In genomic region chr13:99067160-99067985, GRCh38 we compare ENCODE assay signal across 10 cellular contexts.
A peak's percentile ranks its signal among the peaks of the same experiment; 100 is the strongest.
DNase-seq lines count a peak whose midpoint lies in the region; ATAC-seq and TF ChIP-seq lines count a peak whose summit lies in the region.
"Had no signal": no experiment of that assay in that cellular context is flagged by ENCODE, and none has a peak within 500 bp of the region (broad histone marks: within the 10 kb centered on the region; RNA-seq: fewer than 3 reads in every experiment).

No MANE protein-coding gene starts in this region.

- no peak overlapping the region for H3K4me2 ChIP-seq in MM.1S (ENCODE audit: low read depth, low read length)

- no peaks in the 10 kb centered on the region for H3K9me3 Mint-ChIP-seq in CD8-positive, alpha-beta T cell
- H3K9me3 Mint-ChIP-seq: naive B cell had no signal

- H3K79me2 ChIP-seq in MM.1S (ENCODE audit: low read length), result peaks cover 18% of the 10 kb centered on the region

- no peaks in the 10 kb centered on the region for H4K20me1 ChIP-seq in MM.1S (ENCODE audit: insufficient read depth, low read length)

- intact Hi-C loops in CD8-positive, alpha-beta T cell (cut with DNase I, micrococcal nuclease), result loop anchor here in 1 of 2 experiments (2.0 kb wide), 1 partner anchor 15 kb away; no protein-coding TSS in a partner anchor
- intact Hi-C loops in stomach (cut with DNase I; ENCODE audit: low total_unique reads), result no loop called here

- H3K9ac ChIP-seq in muscle layer of colon (ENCODE audit: low read length) (peak overlapping the region; percentile 14), MM.1S (ENCODE audit: low read length) (no peak overlapping the region)

- peaks cover 85% of the 10 kb centered on the region for H3K4me1 Mint-ChIP-seq in CD8-positive, alpha-beta T cell (ENCODE audit: low read depth)

- H3K27me3 Mint-ChIP-seq in CD8-positive, alpha-beta T cell (ENCODE audit: low read depth), result no peaks in the 10 kb centered on the region

- no peaks in the 10 kb centered on the region for H3F3A ChIP-seq in MM.1S (ENCODE audit: insufficient read depth, low read length)

- peak overlapping the region; percentile 63 for H3K27ac Mint-ChIP-seq in CD8-positive, alpha-beta T cell

- TF ChIP-seq CTCF in CD8-positive, alpha-beta T cell (IDR thresholded peaks at IDR 0.05), result no peak
- TF ChIP-seq CTCF in choroid plexus epithelial cell (conservative IDR thresholded peaks at IDR 0.05; ENCODE audit: low read depth, low read length) (no peak), MM.1S (IDR thresholded peaks at IDR 0.05; ENCODE audit: low read length) (no peak), stomach (IDR thresholded peaks at IDR 0.05) (no peak)

- H3K4me1 ChIP-seq in CD8-positive, alpha-beta T cell (ENCODE audit: insufficient read depth, low read length), result peaks cover 39% of the 10 kb centered on the region
- H3K4me1 ChIP-seq in muscle layer of colon (ENCODE audit: insufficient read depth, low read length) (peaks cover 94% of the 10 kb centered on the region), MM.1S (ENCODE audit: low read length) (peaks cover 14% of the 10 kb centered on the region), stomach (peaks cover 14 to 42% (median 19%) of the 10 kb centered on the region in 4 donors)

- TF ChIP-seq EP300 in stomach (IDR thresholded peaks at IDR 0.05), result no peak

- H3K36me3 ChIP-seq in CD8-positive, alpha-beta T cell (ENCODE audit: insufficient read depth, low read length), result no peaks in the 10 kb centered on the region
- H3K36me3 ChIP-seq in muscle layer of colon (ENCODE audit: insufficient read depth, low read length) (no peaks in the 10 kb centered on the region), MM.1S (replicated peaks; ENCODE audit: insufficient read depth, low read length) (no peaks in the 10 kb centered on the region), stomach (peaks cover 0 to under 1% (median 0%) of the 10 kb centered on the region in 4 donors)

- CTCF ChIA-PET in CD8-positive, alpha-beta T cell (lab: Charles Lee), result interaction anchor here (1.7 to 4.2 kb wide), 4 partner anchors 11 to 109 kb away, joined by 5 to 13 read pairs (median 6); no protein-coding TSS in a partner anchor

- no peak for ATAC-seq in CD8-positive, alpha-beta T cell
- ATAC-seq in HG02884 (IDR thresholded peaks at IDR 0.05; ENCODE audit: unreplicated experiment), result no peak

- H3K4me3 Mint-ChIP-seq in CD8-positive, alpha-beta T cell, result peak overlapping the region; percentile 60

- peaks cover 27% of the 10 kb centered on the region for H3K36me3 Mint-ChIP-seq in CD8-positive, alpha-beta T cell

- no peak overlapping the region for H2AFZ ChIP-seq in MM.1S (ENCODE audit: low read length)

- DNase-seq in CD8-positive, alpha-beta T cell, result no peak
- DNase-seq in NCI-H226 (peak; percentile 95), choroid plexus epithelial cell (ENCODE audit: low read depth) (peak; percentile 78), NCI-H2107 treated with DMSO at 0.1 percent for 48 hours (lab: John Stamatoyannopoulos, UW; ENCODE audit: unreplicated experiment) (no peak), MM.1S (no peak), stomach (no peak)
- DNase-seq: naive B cell, NCI-H146 had no signal

- H3K9me3 ChIP-seq in CD8-positive, alpha-beta T cell (ENCODE audit: low read length), result no peaks in the 10 kb centered on the region
- no peaks in the 10 kb centered on the region for H3K9me3 ChIP-seq in muscle layer of colon (ENCODE audit: low read length)
- no peaks in the 10 kb centered on the region for H3K9me3 ChIP-seq in MM.1S (replicated peaks; ENCODE audit: insufficient read depth, low read length)
- no peaks in the 10 kb centered on the region for H3K9me3 ChIP-seq in stomach

- no peak overlapping the region for H3K4me3 ChIP-seq in CD8-positive, alpha-beta T cell (ENCODE audit: low read depth, low read length)
- no peak overlapping the region for H3K4me3 ChIP-seq in choroid plexus epithelial cell (ENCODE audit: low read depth, low read length)
- peak overlapping the region in 1 of 2 donors; percentile 22 for H3K4me3 ChIP-seq in muscle layer of colon (ENCODE audit: low read depth in 1 of 2, low read length in 2 of 2)
- H3K4me3 ChIP-seq in MM.1S (ENCODE audit: low read length), result no peak overlapping the region
- H3K4me3 ChIP-seq in stomach, result no peak overlapping the region

- WGBS in stomach, 5 donors, result 96 to 100% (median 98%) methylated on average over 1 of the region's 1 CpG

- no peak for TF ChIP-seq POLR2A in stomach (IDR thresholded peaks at IDR 0.05)

- H3K27me3 ChIP-seq in CD8-positive, alpha-beta T cell (ENCODE audit: insufficient read depth, low read length), result no peaks in the 10 kb centered on the region
- H3K27me3 ChIP-seq in muscle layer of colon (ENCODE audit: control insufficient read depth in 1 of 2, insufficient read depth in 2 of 2, low read length in 2 of 2), result no peaks in the 10 kb centered on the region
- no peaks in the 10 kb centered on the region for H3K27me3 ChIP-seq in MM.1S (replicated peaks; ENCODE audit: insufficient read depth, low read length)
- H3K27me3 ChIP-seq in stomach, result no peaks in the 10 kb centered on the region

- no peaks in the 10 kb centered on the region for H3K9me2 ChIP-seq in MM.1S (replicated peaks; ENCODE audit: insufficient read depth, low read length)

- no peak overlapping the region for H3K27ac ChIP-seq in CD8-positive, alpha-beta T cell (ENCODE audit: low read depth, low read length)
- H3K27ac ChIP-seq in muscle layer of colon (ENCODE audit: low read depth, low read length), result peak overlapping the region; percentile 71
- H3K27ac ChIP-seq in MM.1S (ENCODE audit: low read length), result no peak overlapping the region
- no peak overlapping the region for H3K27ac ChIP-seq in stomach

- POLR2A ChIA-PET in CD8-positive, alpha-beta T cell (lab: Charles Lee), result interaction anchor here (2.1 kb wide), 1 partner anchor 19 kb away, joined by 7 read pairs; no protein-coding TSS in a partner anchor

Comparison
In these comparisons a context has a peak if more than half of its experiments do, and no peak if none do; other contexts are left out.
1. DNase-seq: peak in NCI-H226 (single experiment) and choroid plexus epithelial cell (single experiment); none in CD8-positive, alpha-beta T cell (0 of 7), NCI-H2107 treated with DMSO at 0.1 percent for 48 hours (single experiment), MM.1S (single experiment) and stomach (single experiment).